19 cellular contexts compared by ENCODE assay signal in genomic region chr5:176612008-176612407, GRCh38. TPM values are rescaled to one million over a fixed set of nuclear protein-coding genes. Genes with fewer than 3 reads are reported as not detected.
"Had no signal": no experiment of that assay in that cellular context is flagged by ENCODE, and none has a peak within 500 bp of the region (broad histone marks: within the 10 kb centered on the region; RNA-seq: fewer than 3 reads in every experiment).

No MANE protein-coding gene starts in this region.

- H3K27ac ChIP-seq: cardiac muscle cell, transverse colon, uterus had no signal

- H3K9me3 Mint-ChIP-seq: activated CD4-positive, alpha-beta T cell treated with anti-CD3 and anti-CD28 coated beads, Interleukin-2, amount 10 ng/mL, durations not matched to agents 24 days and 14 days; activated naive CD8-positive, alpha-beta T cell treated with anti-CD3 and anti-CD28 coated beads for 36 hours; activated T-helper 1 cell treated with anti-CD3 and anti-CD28 coated beads, Interleukin-12 subunit alpha, Interleukin-12 subunit beta, Interleukin-2, Interleukin-4 antibody, amounts not matched to agents 30 ng/mL and 10 ng/mL and 1 ng/mL, durations not matched to agents 14 hours and 24 hours and 36 hours; dendritic cell treated with granulocyte-macrophage colony-stimulating factor and Interleukin-4, amounts not matched to agents 40 ng/mL and 50 ng/mL, for 4 days; nephron progenitor cell had no signal

- H3K4me2 ChIP-seq: SK-N-SH had no signal

- H3K9me3 ChIP-seq: SK-N-SH, transverse colon, uterus had no signal

- H3K9ac ChIP-seq: SK-N-SH had no signal

- H3K27ac Mint-ChIP-seq: activated CD8-positive, alpha-beta T cell treated with anti-CD3 and anti-CD28 coated beads, Interleukin-2, amount 10 ng/mL, durations not matched to agents 7 days and 5 days; activated naive CD8-positive, alpha-beta T cell treated with anti-CD3 and anti-CD28 coated beads for 36 hours; activated T-helper 1 cell treated with anti-CD3 and anti-CD28 coated beads, Interleukin-12 subunit alpha, Interleukin-12 subunit beta, Interleukin-2, Interleukin-4 antibody, amounts not matched to agents 30 ng/mL and 10 ng/mL and 1 ng/mL, durations not matched to agents 14 hours and 24 hours and 36 hours; dendritic cell treated with granulocyte-macrophage colony-stimulating factor and Interleukin-4, amounts not matched to agents 40 ng/mL and 50 ng/mL, for 4 days; nephron progenitor cell had no signal

- H3K36me3 Mint-ChIP-seq: activated naive CD8-positive, alpha-beta T cell treated with anti-CD3 and anti-CD28 coated beads for 36 hours had no signal

- DNase-seq: occipital lobe, SK-N-SH had no signal

- ATAC-seq: activated CD4-positive, CD25-positive, alpha-beta regulatory T cell treated with anti-CD3 and anti-CD28 coated beads, Interleukin-2, amount 50 U/mL, for 24 hours; activated CD8-positive, alpha-beta T cell treated with anti-CD3 and anti-CD28 coated beads, Interleukin-2, amount 10 ng/mL, durations not matched to agents 7 days and 5 days; left ventricle myocardium superior had no signal

- H3K36me3 ChIP-seq: cardiac muscle cell, transverse colon, uterus had no signal

- H3K4me3 Mint-ChIP-seq: activated CD4-positive, alpha-beta T cell treated with anti-CD3 and anti-CD28 coated beads, Interleukin-2, amount 10 ng/mL, durations not matched to agents 24 days and 14 days; activated CD8-positive, alpha-beta T cell treated with anti-CD3 and anti-CD28 coated beads, Interleukin-2, amount 10 ng/mL, durations not matched to agents 7 days and 5 days; activated naive CD8-positive, alpha-beta T cell treated with anti-CD3 and anti-CD28 coated beads for 36 hours; activated T-helper 1 cell treated with anti-CD3 and anti-CD28 coated beads, Interleukin-12 subunit alpha, Interleukin-12 subunit beta, Interleukin-2, Interleukin-4 antibody, amounts not matched to agents 30 ng/mL and 10 ng/mL and 1 ng/mL, durations not matched to agents 14 hours and 24 hours and 36 hours; dendritic cell treated with granulocyte-macrophage colony-stimulating factor and Interleukin-4, amounts not matched to agents 40 ng/mL and 50 ng/mL, for 4 days; nephron progenitor cell had no signal

- H3K4me3 ChIP-seq: cardiac muscle cell, transverse colon, uterus had no signal

RNA-seq across cellular contexts. Expression of gene SNCB, which starts 18.3 kb away (rescaled TPM):
- total RNA-seq: activated CD4-positive, alpha-beta T cell treated with anti-CD3 and anti-CD28 coated beads, Interleukin-2, amount 10 ng/mL, durations not matched to agents 24 days and 14 days; activated CD8-positive, alpha-beta T cell treated with anti-CD3 and anti-CD28 coated beads, Interleukin-2, amount 10 ng/mL, durations not matched to agents 7 days and 5 days; activated T-helper 1 cell treated with anti-CD3 and anti-CD28 coated beads, Interleukin-12 subunit alpha, Interleukin-12 subunit beta, Interleukin-2, Interleukin-4 antibody, amounts not matched to agents 30 ng/mL and 10 ng/mL and 1 ng/mL, durations not matched to agents 14 hours and 24 hours and 36 hours; esophagus mucosa; left ventricle myocardium superior; posterior vena cava; T-helper 2 cell treated with Interferon-gamma antibody and Interleukin-4, amounts not matched to agents 100 ng/mL and 5 ng/mL, for 36 hours; transverse colon; uterus had no signal

RNA-seq across cellular contexts. Expression of gene EIF4E1B, which starts 18.5 kb away (rescaled TPM):
- total RNA-seq: activated CD4-positive, alpha-beta T cell treated with anti-CD3 and anti-CD28 coated beads, Interleukin-2, amount 10 ng/mL, durations not matched to agents 24 days and 14 days; activated CD8-positive, alpha-beta T cell treated with anti-CD3 and anti-CD28 coated beads, Interleukin-2, amount 10 ng/mL, durations not matched to agents 7 days and 5 days; activated naive CD8-positive, alpha-beta T cell treated with anti-CD3 and anti-CD28 coated beads for 36 hours; activated T-helper 1 cell treated with anti-CD3 and anti-CD28 coated beads, Interleukin-12 subunit alpha, Interleukin-12 subunit beta, Interleukin-2, Interleukin-4 antibody, amounts not matched to agents 30 ng/mL and 10 ng/mL and 1 ng/mL, durations not matched to agents 14 hours and 24 hours and 36 hours; cardiac muscle cell; chondrocyte; esophagus mucosa; left ventricle myocardium superior; mammary epithelial cell; occipital lobe; posterior vena cava; T-helper 2 cell treated with Interferon-gamma antibody and Interleukin-4, amounts not matched to agents 100 ng/mL and 5 ng/mL, for 36 hours; temporal lobe; transverse colon; uterus had no signal
- polyA plus RNA-seq: cardiac muscle cell, mammary epithelial cell, SK-N-SH had no signal
